In the genomic region with DNA sequence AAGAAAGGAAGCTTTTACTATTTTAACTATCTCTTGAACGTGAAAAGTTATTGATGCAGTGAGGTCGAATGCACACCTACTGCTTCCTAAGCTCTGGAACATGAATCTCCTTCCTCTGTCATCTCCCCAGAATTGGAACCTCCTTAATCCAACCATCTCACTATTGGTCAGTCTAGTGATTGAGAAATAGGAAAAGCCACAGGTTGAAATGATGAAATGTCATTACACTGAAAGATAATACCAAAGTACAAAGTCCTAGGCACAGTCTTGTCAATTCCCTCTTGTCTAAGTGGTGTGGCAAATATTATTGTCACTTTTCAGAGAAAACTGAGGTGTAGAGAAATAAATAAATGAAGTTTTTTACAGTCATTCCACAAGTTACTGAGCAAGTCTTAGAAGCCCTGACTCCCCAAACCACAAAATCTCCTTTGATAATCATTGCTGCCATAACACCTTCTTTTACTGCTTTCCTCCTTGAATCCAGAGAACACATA, we compare ENCODE assay signal across 15 cellular contexts. TPM values are rescaled to one million over a fixed set of nuclear protein-coding genes. Genes with fewer than 3 reads are reported as not detected.
DNase-seq lines count a peak whose midpoint lies in the region; ATAC-seq and TF ChIP-seq lines count a peak whose summit lies in the region.
"Had no signal": no experiment of that assay in that cellular context is flagged by ENCODE, and none has a peak within 500 bp of the region (broad histone marks: within the 10 kb centered on the region; RNA-seq: fewer than 3 reads in every experiment).

No MANE protein-coding gene starts in this region.

- peaks cover 6% of the 10 kb centered on the region for H3K4me1 Mint-ChIP-seq in activated CD4-positive, alpha-beta T cell treated with anti-CD3 and anti-CD28 coated beads, Interleukin-2, amount 10 ng/mL, durations not matched to agents 24 days and 14 days
- H3K4me1 Mint-ChIP-seq in activated T-helper 17 cell treated with anti-CD3 and anti-CD28 coated beads, Interleukin-2, amount 50 U/mL, for 72 hours = no peaks in the 10 kb centered on the region
- peaks cover 68% of the 10 kb centered on the region for H3K4me1 Mint-ChIP-seq in mesothelial cell of epicardium
- peaks cover 11% of the 10 kb centered on the region for H3K4me1 Mint-ChIP-seq in activated CD8-positive, alpha-beta T cell treated with anti-CD3 and anti-CD28 coated beads, Interleukin-2, amount 10 ng/mL, durations not matched to agents 7 days and 5 days (ENCODE audit: low read depth)
- H3K4me1 Mint-ChIP-seq: activated naive CD4-positive, alpha-beta T cell treated with anti-CD3 and anti-CD28 coated beads, Interleukin-2, amount 50 U/mL, for 24 hours had no signal

- H3K9ac ChIP-seq in subcutaneous abdominal adipose tissue (ENCODE audit: low read length in 5 of 5) = peak overlapping the region in 1 of 5 donors; percentile 29

- H3K4me3 ChIP-seq in subcutaneous abdominal adipose tissue (ENCODE audit: low read depth in 1 of 5, low read length in 5 of 5) = no peak overlapping the region

- H3K36me3 Mint-ChIP-seq in activated CD4-positive, alpha-beta T cell treated with anti-CD3 and anti-CD28 coated beads, Interleukin-2, amount 10 ng/mL, durations not matched to agents 24 days and 14 days (ENCODE audit: low read depth) = peaks cover 3% of the 10 kb centered on the region
- H3K36me3 Mint-ChIP-seq in activated T-helper 17 cell treated with anti-CD3 and anti-CD28 coated beads, Interleukin-2, amount 50 U/mL, for 72 hours (ENCODE audit: low read depth) = no peaks in the 10 kb centered on the region
- H3K36me3 Mint-ChIP-seq in mesothelial cell of epicardium = peaks cover 30% of the 10 kb centered on the region
- H3K36me3 Mint-ChIP-seq in activated CD8-positive, alpha-beta T cell treated with anti-CD3 and anti-CD28 coated beads, Interleukin-2, amount 10 ng/mL, durations not matched to agents 7 days and 5 days (ENCODE audit: low read depth) = peaks cover 16% of the 10 kb centered on the region

- intact Hi-C loops in activated CD4-positive, alpha-beta T cell treated with anti-CD3 and anti-CD28 coated beads, Interleukin-2, amount 10 ng/mL, durations not matched to agents 24 days and 14 days (cut with micrococcal nuclease) = no loop called here

- CTCF ChIA-PET in activated CD8-positive, alpha-beta T cell treated with anti-CD3 and anti-CD28 coated beads, Interleukin-2, amount 10 ng/mL, durations not matched to agents 7 days and 5 days (lab: Charles Lee) = no interaction called here

- no peak for DNase-seq in activated CD4-positive, alpha-beta T cell treated with anti-CD3 and anti-CD28 coated beads, Interleukin-2, amount 10 ng/mL, durations not matched to agents 24 days and 14 days
- DNase-seq in activated CD4-positive, alpha-beta T cell treated with anti-CD3 and anti-CD28 coated beads, Interleukin-2, amount 50 U/mL, for 1 hour = no peak
- no peak for DNase-seq in mesothelial cell of epicardium (ENCODE audit: low spot score in 2 of 2, unreplicated experiment in 2 of 2)
- DNase-seq in activated CD8-positive, alpha-beta T cell treated with anti-CD3 and anti-CD28 coated beads, Interleukin-2, amount 10 ng/mL, durations not matched to agents 7 days and 5 days = no peak
- DNase-seq: DMS 273 treated with DMSO at 0.1 percent for 48 hours, midbrain, NCI-H345, T-helper 9 cell had no signal

- peak overlapping the region; percentile 71 for H3K27ac ChIP-seq in subcutaneous abdominal adipose tissue (ENCODE audit: low read depth, low read length)

- H3K27ac Mint-ChIP-seq in activated CD4-positive, alpha-beta T cell treated with anti-CD3 and anti-CD28 coated beads, Interleukin-2, amount 10 ng/mL, durations not matched to agents 24 days and 14 days = peak overlapping the region; percentile 23
- no peak overlapping the region for H3K27ac Mint-ChIP-seq in activated T-helper 17 cell treated with anti-CD3 and anti-CD28 coated beads, Interleukin-2, amount 50 U/mL, for 72 hours
- H3K27ac Mint-ChIP-seq in mesothelial cell of epicardium = peak overlapping the region; percentile 84
- no peak overlapping the region for H3K27ac Mint-ChIP-seq in activated CD8-positive, alpha-beta T cell treated with anti-CD3 and anti-CD28 coated beads, Interleukin-2, amount 10 ng/mL, durations not matched to agents 7 days and 5 days
- H3K27ac Mint-ChIP-seq: activated naive CD4-positive, alpha-beta T cell treated with anti-CD3 and anti-CD28 coated beads, Interleukin-2, amount 50 U/mL, for 24 hours had no signal

- H3K9me3 Mint-ChIP-seq in activated CD4-positive, alpha-beta T cell treated with anti-CD3 and anti-CD28 coated beads, Interleukin-2, amount 10 ng/mL, durations not matched to agents 24 days and 14 days = peaks cover 5% of the 10 kb centered on the region
- no peaks in the 10 kb centered on the region for H3K9me3 Mint-ChIP-seq in activated T-helper 17 cell treated with anti-CD3 and anti-CD28 coated beads, Interleukin-2, amount 50 U/mL, for 72 hours
- H3K9me3 Mint-ChIP-seq in mesothelial cell of epicardium = no peaks in the 10 kb centered on the region
- H3K9me3 Mint-ChIP-seq in activated CD8-positive, alpha-beta T cell treated with anti-CD3 and anti-CD28 coated beads, Interleukin-2, amount 10 ng/mL, durations not matched to agents 7 days and 5 days (ENCODE audit: insufficient read depth) = peaks cover 10% of the 10 kb centered on the region
- H3K9me3 Mint-ChIP-seq: activated naive CD4-positive, alpha-beta T cell treated with anti-CD3 and anti-CD28 coated beads, Interleukin-2, amount 50 U/mL, for 24 hours had no signal

- TF ChIP-seq CTCF in mesothelial cell of epicardium (IDR thresholded peaks at IDR 0.05; ENCODE audit: unreplicated experiment) = no peak

- H3K4me1 ChIP-seq in subcutaneous abdominal adipose tissue (ENCODE audit: control insufficient read depth in 5 of 5, insufficient read depth in 5 of 5, low read length in 5 of 5) = peaks cover 5 to 59% (median 54%) of the 10 kb centered on the region in 5 donors

- POLR2A ChIA-PET in activated CD8-positive, alpha-beta T cell treated with anti-CD3 and anti-CD28 coated beads, Interleukin-2, amount 10 ng/mL, durations not matched to agents 7 days and 5 days (lab: Charles Lee) = no interaction called here

- H3K27me3 ChIP-seq in subcutaneous abdominal adipose tissue (ENCODE audit: control insufficient read depth in 5 of 5, insufficient read depth in 4 of 5, low read length in 5 of 5) = no peaks in the 10 kb centered on the region

- peaks cover 0 to 7% (median 5%) of the 10 kb centered on the region in 5 donors for H3K9me3 ChIP-seq in subcutaneous abdominal adipose tissue (ENCODE audit: control insufficient read depth in 5 of 5, low read length in 5 of 5)

- ATAC-seq in activated T-helper 17 cell treated with anti-CD3 and anti-CD28 coated beads, Interleukin-2, amount 50 U/mL, for 72 hours (replicated peaks) = peak; percentile 39
- ATAC-seq in GM19023 (IDR thresholded peaks at IDR 0.05; ENCODE audit: unreplicated experiment) = no peak
- ATAC-seq in activated CD8-positive, alpha-beta T cell treated with anti-CD3 and anti-CD28 coated beads, Interleukin-2, amount 10 ng/mL, durations not matched to agents 7 days and 5 days = no peak
- no peak for ATAC-seq in HG02610 (IDR thresholded peaks at IDR 0.05; ENCODE audit: unreplicated experiment)
- ATAC-seq: esophagus mucosa had no signal

- H3K36me3 ChIP-seq in subcutaneous abdominal adipose tissue (ENCODE audit: control insufficient read depth in 5 of 5, insufficient read depth in 5 of 5, low read length in 5 of 5) = peaks cover 9 to 28% (median 23%) of the 10 kb centered on the region in 5 donors

- H3K4me3 Mint-ChIP-seq in activated CD4-positive, alpha-beta T cell treated with anti-CD3 and anti-CD28 coated beads, Interleukin-2, amount 10 ng/mL, durations not matched to agents 24 days and 14 days = no peak overlapping the region
- H3K4me3 Mint-ChIP-seq in activated T-helper 17 cell treated with anti-CD3 and anti-CD28 coated beads, Interleukin-2, amount 50 U/mL, for 72 hours = no peak overlapping the region
- no peak overlapping the region for H3K4me3 Mint-ChIP-seq in mesothelial cell of epicardium
- H3K4me3 Mint-ChIP-seq in activated CD8-positive, alpha-beta T cell treated with anti-CD3 and anti-CD28 coated beads, Interleukin-2, amount 10 ng/mL, durations not matched to agents 7 days and 5 days = no peak overlapping the region
- H3K4me3 Mint-ChIP-seq: activated naive CD4-positive, alpha-beta T cell treated with anti-CD3 and anti-CD28 coated beads, Interleukin-2, amount 50 U/mL, for 24 hours had no signal

- H3K27me3 Mint-ChIP-seq in activated CD4-positive, alpha-beta T cell treated with anti-CD3 and anti-CD28 coated beads, Interleukin-2, amount 10 ng/mL, durations not matched to agents 24 days and 14 days = no peaks in the 10 kb centered on the region
- no peaks in the 10 kb centered on the region for H3K27me3 Mint-ChIP-seq in activated T-helper 17 cell treated with anti-CD3 and anti-CD28 coated beads, Interleukin-2, amount 50 U/mL, for 72 hours
- H3K27me3 Mint-ChIP-seq in mesothelial cell of epicardium (ENCODE audit: low read depth) = no peaks in the 10 kb centered on the region
- H3K27me3 Mint-ChIP-seq in activated CD8-positive, alpha-beta T cell treated with anti-CD3 and anti-CD28 coated beads, Interleukin-2, amount 10 ng/mL, durations not matched to agents 7 days and 5 days (ENCODE audit: low read depth) = peaks cover 2% of the 10 kb centered on the region
- H3K27me3 Mint-ChIP-seq: activated naive CD4-positive, alpha-beta T cell treated with anti-CD3 and anti-CD28 coated beads, Interleukin-2, amount 50 U/mL, for 24 hours had no signal

RNA-seq across cellular contexts. Expression of a gene that starts 19.5 kb away (rescaled TPM):
- not detected in 2 replicates for total RNA-seq in activated CD4-positive, alpha-beta T cell treated with anti-CD3 and anti-CD28 coated beads, Interleukin-2, amount 10 ng/mL, durations not matched to agents 24 days and 14 days
- not detected for total RNA-seq in activated T-helper 17 cell treated with anti-CD3 and anti-CD28 coated beads, Interleukin-2, amount 50 U/mL, for 72 hours
- total RNA-seq in mesothelial cell of epicardium = not detected in 3 replicates
- not detected for total RNA-seq in activated CD8-positive, alpha-beta T cell treated with anti-CD3 and anti-CD28 coated beads, Interleukin-2, amount 10 ng/mL, durations not matched to agents 7 days and 5 days
- total RNA-seq: esophagus mucosa, skeletal muscle tissue had no signal

Comparison
In these comparisons a context has a peak if more than half of its experiments do, and no peak if none do; other contexts are left out.
1. H3K27ac Mint-ChIP-seq: peak in activated CD4-positive, alpha-beta T cell treated with anti-CD3 and anti-CD28 coated beads, Interleukin-2, amount 10 ng/mL, durations not matched to agents 24 days and 14 days (single experiment) and mesothelial cell of epicardium (single experiment); none in activated T-helper 17 cell treated with anti-CD3 and anti-CD28 coated beads, Interleukin-2, amount 50 U/mL, for 72 hours (single experiment) and activated CD8-positive, alpha-beta T cell treated with anti-CD3 and anti-CD28 coated beads, Interleukin-2, amount 10 ng/mL, durations not matched to agents 7 days and 5 days (single experiment).